21 cellular contexts compared by ENCODE assay signal in genomic region chr14:61610900-61611299, GRCh38.
DNase-seq lines count a peak whose midpoint lies in the region; ATAC-seq, FAIRE-seq and TF ChIP-seq lines count a peak whose summit lies in the region.
"Had no signal": no experiment of that assay in that cellular context is flagged by ENCODE, and none has a peak within 500 bp of the region (broad histone marks: within the 10 kb centered on the region; RNA-seq: fewer than 3 reads in every experiment).

No MANE protein-coding gene starts in this region.

- POLR2A ChIA-PET in SK-N-SH (lab: Yijun Ruan, JAX), result no interaction called here

- H3K27me3 ChIP-seq in ACC112 (ENCODE audit: insufficient read depth, low read length) (no peaks in the 10 kb centered on the region), SK-N-SH (ENCODE audit: insufficient read depth) (no peaks in the 10 kb centered on the region), gastroesophageal sphincter (no peaks in the 10 kb centered on the region), trophoblast cell (ENCODE audit: insufficient read depth, low read length) (no peaks in the 10 kb centered on the region)

- no peak for ATAC-seq in gastroesophageal sphincter
- ATAC-seq in GM19452 (IDR thresholded peaks at IDR 0.05; ENCODE audit: unreplicated experiment), result no peak
- ATAC-seq: K562 had no signal

- H4K91ac ChIP-seq in trophoblast cell (ENCODE audit: low read depth, low read length), result peak overlapping the region; percentile 82

- H3K9me2 ChIP-seq in SK-N-SH, result no peaks in the 10 kb centered on the region

- H3K9ac ChIP-seq in SK-N-SH (no peak overlapping the region), trophoblast cell (ENCODE audit: low read length) (no peak overlapping the region)

- FAIRE-seq in HTR-8/SVneo (lab: Jason Lieb, UNC), result no peak
- FAIRE-seq: K562 had no signal

- H2AFZ ChIP-seq in ACC112 (ENCODE audit: low read length, unreplicated experiment), result no peak overlapping the region
- no peak overlapping the region for H2AFZ ChIP-seq in SK-N-SH (ENCODE audit: low read depth)
- H2AFZ ChIP-seq in trophoblast cell (ENCODE audit: insufficient read depth, low read length, poor library complexity), result no peak overlapping the region

- no peak overlapping the region for H3K18ac ChIP-seq in trophoblast cell (ENCODE audit: low read length)

- H3K23ac ChIP-seq in trophoblast cell (ENCODE audit: low read length), result no peak overlapping the region

- H3K79me2 ChIP-seq in ACC112 (ENCODE audit: control insufficient read depth, insufficient read depth, low read length, unreplicated experiment) (peaks cover 22% of the 10 kb centered on the region), SK-N-SH (ENCODE audit: insufficient read depth) (no peaks in the 10 kb centered on the region), trophoblast cell (ENCODE audit: control insufficient read depth, insufficient read depth, low read length, poor library complexity) (peaks cover 6% of the 10 kb centered on the region)

- TF ChIP-seq EP300 in SK-N-SH (IDR thresholded peaks at IDR 0.05; ENCODE audit: borderline replicate concordance in 1 of 2, low read depth in 1 of 2, low read length in 1 of 2), result peak in 1 of 2 experiments; percentile 60; a peak in 1 of 4 replicates
- TF ChIP-seq EP300 in gastroesophageal sphincter (IDR thresholded peaks at IDR 0.05), result no peak

- H4K8ac ChIP-seq in trophoblast cell (ENCODE audit: low read depth, low read length), result no peak overlapping the region

- H3K14ac ChIP-seq in trophoblast cell (ENCODE audit: low read length), result no peak overlapping the region

- H3K36me3 ChIP-seq in ACC112 (ENCODE audit: insufficient read depth, low read length) (no peaks in the 10 kb centered on the region), SK-N-SH (replicated peaks in 1 of 2; ENCODE audit: control insufficient read depth in 1 of 2, insufficient read depth in 2 of 2, low read length in 1 of 2) (no peaks in the 10 kb centered on the region), gastroesophageal sphincter (no peaks in the 10 kb centered on the region), trophoblast cell (ENCODE audit: control insufficient read depth in 1 of 2, insufficient read depth in 2 of 2, low read length in 2 of 2) (no peaks in the 10 kb centered on the region)

- no peak for DNase-seq in SK-N-SH
- no peak for DNase-seq in trophoblast cell
- no peak for DNase-seq in HTR-8/SVneo (ENCODE audit: insufficient read length, low spot score)
- DNase-seq in T-helper 2 cell, result no peak
- DNase-seq in glomerular visceral epithelial cell (ENCODE audit: extremely low spot score), result no peak
- DNase-seq: CD4-positive, CD25-positive, alpha-beta regulatory T cell; COR-L47; DMS 273 treated with DMSO at 0.1 percent for 48 hours; DND-41; GOT3; NCI-H1092 treated with DMSO at 0.1 percent for 48 hours; NCI-H146; NCI-H2081; NCI-H748 treated with DMSO at 0.1 percent for 48 hours; NK-92 treated with Interleukin-12 subunit alpha and Interleukin-12 subunit beta, amount 100 ng/mL, for 24 hours; Right ventricle myocardium superior had no signal

- peaks cover 11% of the 10 kb centered on the region for H3F3A ChIP-seq in SK-N-SH (replicated peaks; ENCODE audit: insufficient read depth)

- H2AK5ac ChIP-seq in trophoblast cell (ENCODE audit: low read length), result no peak overlapping the region

- H3K4me3 ChIP-seq in ACC112 (ENCODE audit: low read depth, low read length), result no peak overlapping the region
- H3K4me3 ChIP-seq in SK-N-SH (ENCODE audit: low read depth in 2 of 2, low read length in 1 of 2), result no peak overlapping the region
- no peak overlapping the region for H3K4me3 ChIP-seq in gastroesophageal sphincter
- H3K4me3 ChIP-seq in trophoblast cell (ENCODE audit: low read depth, low read length), result no peak overlapping the region
- H3K4me3 ChIP-seq: K562 had no signal

- TF ChIP-seq CTCF in SK-N-SH (IDR thresholded peaks at IDR 0.05), result no peak
- TF ChIP-seq CTCF in gastroesophageal sphincter (IDR thresholded peaks at IDR 0.05), result no peak

- peaks cover 63% of the 10 kb centered on the region for H3K4me1 ChIP-seq in ACC112 (ENCODE audit: control insufficient read depth, insufficient read depth, low read length, unreplicated experiment)
- peaks cover 19 to 50% of the 10 kb centered on the region in 2 experiments for H3K4me1 ChIP-seq in SK-N-SH (ENCODE audit: control insufficient read depth in 1 of 2, insufficient read depth in 2 of 2, low read depth in 1 of 2, low read length in 1 of 2)
- peaks cover 15 to 38% (median 22%) of the 10 kb centered on the region in 3 donors for H3K4me1 ChIP-seq in gastroesophageal sphincter
- peaks cover 18 to 35% of the 10 kb centered on the region in 2 experiments for H3K4me1 ChIP-seq in trophoblast cell (ENCODE audit: control insufficient read depth in 1 of 2, insufficient read depth in 2 of 2, low read length in 2 of 2)

- H3K4me2 ChIP-seq in SK-N-SH (no peak overlapping the region), trophoblast cell (ENCODE audit: low read length) (no peak overlapping the region)

- no peak overlapping the region for H4K12ac ChIP-seq in trophoblast cell (ENCODE audit: low read depth, low read length)

- H3K79me1 ChIP-seq in trophoblast cell (ENCODE audit: low read length), result peaks cover 31% of the 10 kb centered on the region

- 85% methylated on average over 2 of the region's 2 CpGs for WGBS in SK-N-SH (ENCODE audit: low lambda C conversion rate)
- WGBS in gastroesophageal sphincter (ENCODE audit: low coverage in 1 of 2), 2 donors, result 91 to 100% methylated on average over 2 of the region's 2 CpGs
- WGBS in trophoblast cell (ENCODE audit: extremely low coverage, insufficient coverage, insufficient read length), result no CpG with 5 or more reads among the region's 2 CpGs

- CTCF ChIA-PET in SK-N-SH (lab: Yijun Ruan, JAX), result interaction anchor here (1.0 to 3.9 kb wide), 3 partner anchors 10 to 135 kb away, joined by 3 to 18 read pairs (median 3); no protein-coding TSS in a partner anchor

- peak overlapping the region; percentile 65 for H2BK120ac ChIP-seq in trophoblast cell (ENCODE audit: insufficient read depth, low read length, poor library complexity)

- H3K27ac ChIP-seq in ACC112 (ENCODE audit: low read depth, low read length) (peak overlapping the region; percentile 19; the same call in 1 of the 2 replicates), SK-N-SH (ENCODE audit: low read depth in 2 of 2, low read length in 1 of 2) (peak overlapping the region in 1 of 2 experiments; percentile 99; a peak in 2 of 4 replicates), gastroesophageal sphincter (peak overlapping the region in 3 of 4 donors; percentile 21 to 77 (median 49)), trophoblast cell (ENCODE audit: low read depth, low read length) (peak overlapping the region; percentile 83)
- H3K27ac ChIP-seq: 22Rv1 had no signal

- TF ChIP-seq POLR2A in gastroesophageal sphincter (IDR thresholded peaks at IDR 0.05), result no peak

- no peak overlapping the region for H3K4ac ChIP-seq in trophoblast cell (ENCODE audit: low read depth, low read length)

- no peaks in the 10 kb centered on the region for H4K20me1 ChIP-seq in SK-N-SH (ENCODE audit: insufficient read depth)

- peak overlapping the region; percentile 63 for H2BK5ac ChIP-seq in trophoblast cell (ENCODE audit: low read depth, low read length, poor library complexity)

- peak overlapping the region; percentile 93 for H2BK12ac ChIP-seq in trophoblast cell (ENCODE audit: low read length)

- TF ChIP-seq RAD21 in SK-N-SH (IDR thresholded peaks at IDR 0.05; ENCODE audit: low read length), result no peak

- no peaks in the 10 kb centered on the region for H3K9me3 ChIP-seq in SK-N-SH
- H3K9me3 ChIP-seq in gastroesophageal sphincter, result no peaks in the 10 kb centered on the region
- peaks cover 1% of the 10 kb centered on the region for H3K9me3 ChIP-seq in trophoblast cell (ENCODE audit: insufficient read depth, low read depth, low read length)

TF ChIP-seq in SK-N-SH, 30 proteins besides CTCF, POLR2A, EP300 and RAD21:
- TF ChIP-seq RCOR1 (IDR thresholded peaks at IDR 0.05; ENCODE audit: low read length) (no peak), TCF12 (IDR thresholded peaks at IDR 0.05) (peak; percentile 42; the same call in 1 of the 2 replicates), SIN3A (IDR thresholded peaks at IDR 0.05; ENCODE audit: borderline replicate concordance, low read depth, low read length) (peak; percentile 42; the same call in 1 of the 2 replicates)
